ENCODE assay signal across 9 cellular contexts in the genomic region with DNA sequence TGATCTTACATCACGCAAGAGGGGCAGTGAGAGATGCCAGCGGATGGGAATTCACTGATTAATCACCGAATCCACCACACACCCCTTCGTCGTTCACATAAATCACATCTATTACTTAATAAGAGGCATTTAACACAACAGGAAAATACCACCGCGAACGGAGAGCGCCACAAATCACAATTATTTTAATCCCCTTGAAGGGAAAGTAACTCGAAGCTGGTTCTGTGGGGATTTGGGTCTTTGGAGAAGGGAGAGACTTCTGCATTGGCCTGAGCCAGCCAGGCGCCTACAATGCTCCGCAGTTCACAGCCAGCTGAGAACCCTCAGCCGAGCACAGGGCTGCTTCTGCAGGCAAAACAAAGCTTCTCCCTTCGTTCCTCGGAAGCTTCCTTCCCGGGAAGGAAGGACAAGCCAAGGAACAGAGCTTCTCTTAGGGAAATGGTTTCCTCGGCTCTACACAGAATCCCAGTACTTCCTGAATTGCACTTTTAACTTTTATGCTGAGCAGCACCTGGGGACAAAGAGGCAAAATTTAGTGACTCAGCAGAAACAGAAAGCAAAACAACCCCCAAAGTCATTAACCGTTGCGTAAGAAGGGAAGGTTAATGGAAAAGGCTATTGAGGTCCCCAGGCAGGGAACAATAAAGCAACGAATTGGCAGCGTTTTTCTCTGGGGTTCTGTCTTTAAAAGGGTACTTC. TPM values are rescaled to one million over a fixed set of nuclear protein-coding genes. Genes with fewer than 3 reads are reported as not detected.
DNase-seq lines count a peak whose midpoint lies in the region; ATAC-seq, FAIRE-seq and TF ChIP-seq lines count a peak whose summit lies in the region.
"Had no signal": no experiment of that assay in that cellular context is flagged by ENCODE, and none has a peak within 500 bp of the region (broad histone marks: within the 10 kb centered on the region; RNA-seq: fewer than 3 reads in every experiment).

Gene LRP1B, minus strand, starts transcription at position 1 of the 699 bp plus-strand sequence. CDS start 287 bp downstream, outside the sequence.

- H3K36me3 ChIP-seq in neural progenitor cell = no peaks in the 10 kb centered on the region

- H3K27me3 ChIP-seq in neural progenitor cell = peaks cover 71% of the 10 kb centered on the region

- no peak for FAIRE-seq in RCC 7860 (lab: Jason Lieb, UNC)
- FAIRE-seq: islet of Langerhans had no signal

- no peaks in the 10 kb centered on the region for H3K79me2 ChIP-seq in neural progenitor cell (ENCODE audit: low read depth)

- DNase-seq in activated CD4-positive, alpha-beta T cell treated with anti-CD3 and anti-CD28 coated beads, Interleukin-2, amount 10 ng/mL, durations not matched to agents 24 days and 14 days = peak; percentile 56
- no peak for DNase-seq in activated CD4-positive, alpha-beta T cell treated with anti-CD3 and anti-CD28 coated beads for 48 hours
- DNase-seq in SKM-1 treated with dmso at 0.1 percent for 144 hours (lab: John Stamatoyannopoulos, UW; ENCODE audit: unreplicated experiment) (peak; percentile 19), foreskin fibroblast (peak; percentile 20 to 64), neural progenitor cell (ENCODE audit: low spot score) (peak; percentile 63), NCI-H2029 (lab: John Stamatoyannopoulos, UW) (no peak), RCC 7860 (ENCODE audit: low spot score) (no peak)

- H3K4me3 ChIP-seq in foreskin fibroblast (ENCODE audit: low read depth in 1 of 2, low read length in 2 of 2) (peak within 1 kb of the TSS; percentile 62 to 64), neural progenitor cell (peak within 1 kb of the TSS; percentile 57)

- H2AFZ ChIP-seq in neural progenitor cell (replicated peaks) = peak within 1 kb of the TSS; percentile 92

- H3K27me3 Mint-ChIP-seq in activated CD4-positive, alpha-beta T cell treated with anti-CD3 and anti-CD28 coated beads, Interleukin-2, amount 10 ng/mL, durations not matched to agents 24 days and 14 days = peaks cover 46% of the 10 kb centered on the region
- peaks cover 14% of the 10 kb centered on the region for H3K27me3 Mint-ChIP-seq in neural progenitor cell (ENCODE audit: insufficient read depth, low read depth)

- no peak within 1 kb of the TSS for H3K27ac ChIP-seq in neural progenitor cell

- H3K4me2 ChIP-seq in neural progenitor cell = peak within 1 kb of the TSS; percentile 95

- peaks cover 11% of the 10 kb centered on the region for H3F3A ChIP-seq in neural progenitor cell (ENCODE audit: low read depth)

- peaks cover 4% of the 10 kb centered on the region for H4K20me1 ChIP-seq in neural progenitor cell (ENCODE audit: low read depth)

- peaks cover 12% of the 10 kb centered on the region for H3K4me1 Mint-ChIP-seq in activated CD4-positive, alpha-beta T cell treated with anti-CD3 and anti-CD28 coated beads, Interleukin-2, amount 10 ng/mL, durations not matched to agents 24 days and 14 days
- H3K4me1 Mint-ChIP-seq in neural progenitor cell = peaks cover 11% of the 10 kb centered on the region

- no peaks in the 10 kb centered on the region for H3K9me3 Mint-ChIP-seq in activated CD4-positive, alpha-beta T cell treated with anti-CD3 and anti-CD28 coated beads, Interleukin-2, amount 10 ng/mL, durations not matched to agents 24 days and 14 days
- H3K9me3 Mint-ChIP-seq in neural progenitor cell = no peaks in the 10 kb centered on the region

- peaks cover 9% of the 10 kb centered on the region for H3K4me1 ChIP-seq in neural progenitor cell

- peak within 1 kb of the TSS; percentile 82 for H3K4me3 Mint-ChIP-seq in activated CD4-positive, alpha-beta T cell treated with anti-CD3 and anti-CD28 coated beads, Interleukin-2, amount 10 ng/mL, durations not matched to agents 24 days and 14 days
- peak within 1 kb of the TSS; percentile 92 for H3K4me3 Mint-ChIP-seq in neural progenitor cell

- ATAC-seq in HG02852 (IDR thresholded peaks at IDR 0.05; ENCODE audit: unreplicated experiment) = peak; percentile 60

- H3K9me3 ChIP-seq in neural progenitor cell (ENCODE audit: low read depth) = no peaks in the 10 kb centered on the region

- no peaks in the 10 kb centered on the region for H3K36me3 Mint-ChIP-seq in activated CD4-positive, alpha-beta T cell treated with anti-CD3 and anti-CD28 coated beads, Interleukin-2, amount 10 ng/mL, durations not matched to agents 24 days and 14 days (ENCODE audit: low read depth)
- H3K36me3 Mint-ChIP-seq in neural progenitor cell = no peaks in the 10 kb centered on the region

- TF ChIP-seq CTCF in foreskin fibroblast (IDR thresholded peaks at IDR 0.05; ENCODE audit: low read depth, low read length) = no peak
- no peak for TF ChIP-seq CTCF in neural progenitor cell (IDR thresholded peaks at IDR 0.05)

- intact Hi-C loops in activated CD4-positive, alpha-beta T cell treated with anti-CD3 and anti-CD28 coated beads, Interleukin-2, amount 10 ng/mL, durations not matched to agents 24 days and 14 days (cut with micrococcal nuclease) = no loop called here

- H3K9ac ChIP-seq in neural progenitor cell = no peak within 1 kb of the TSS

- no peak within 1 kb of the TSS for H3K27ac Mint-ChIP-seq in activated CD4-positive, alpha-beta T cell treated with anti-CD3 and anti-CD28 coated beads, Interleukin-2, amount 10 ng/mL, durations not matched to agents 24 days and 14 days
- H3K27ac Mint-ChIP-seq in neural progenitor cell = peak within 1 kb of the TSS; percentile 70

RNA-seq across cellular contexts. Expression of gene LRP1B, which starts in this region (rescaled TPM):
- total RNA-seq in activated CD4-positive, alpha-beta T cell treated with anti-CD3 and anti-CD28 coated beads, Interleukin-2, amount 10 ng/mL, durations not matched to agents 24 days and 14 days = not detected in 2 replicates
- 0.09 TPM in 1 of 2 replicates, not detected in the other for total RNA-seq in neural progenitor cell (ENCODE audit: low replicate concordance)

Comparison
In these comparisons a context has a peak if more than half of its experiments do, and no peak if none do; other contexts are left out.
1. Peak in DNase-seq in activated CD4-positive, alpha-beta T cell treated with anti-CD3 and anti-CD28 coated beads, Interleukin-2, amount 10 ng/mL, durations not matched to agents 24 days and 14 days; RNA of the gene not detected or under 1 TPM.
2. Peak in DNase-seq, H3K4me3 ChIP-seq and H3K4me2 ChIP-seq in neural progenitor cell; RNA of the gene not detected or under 1 TPM.
3. DNase-seq: peak in SKM-1 treated with dmso at 0.1 percent for 144 hours (single experiment) and foreskin fibroblast (2 of 2); none in activated CD4-positive, alpha-beta T cell treated with anti-CD3 and anti-CD28 coated beads for 48 hours (single experiment), NCI-H2029 (single experiment) and RCC 7860 (single experiment).